Comparison of ENCODE assay signal across 9 cellular contexts in the genomic region with DNA sequence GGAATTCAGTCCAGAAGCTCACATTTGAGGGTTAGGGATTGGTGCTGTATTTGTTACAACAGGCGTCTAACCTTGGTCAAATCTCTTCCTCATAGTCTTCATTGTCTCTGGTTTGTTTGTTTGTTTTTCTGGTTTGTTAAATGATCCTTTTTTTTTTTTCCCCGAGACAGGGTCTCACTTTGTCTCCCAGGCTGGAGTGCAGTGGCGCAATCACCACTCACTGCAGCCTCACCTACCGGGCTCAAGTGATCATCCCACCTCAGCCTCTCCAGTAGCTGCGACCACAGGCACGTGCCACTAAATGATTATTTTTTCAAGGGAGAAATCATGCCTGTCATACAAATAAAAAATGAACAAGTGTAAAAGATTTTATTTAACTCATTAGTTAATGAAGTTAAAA. TPM values are rescaled to one million over a fixed set of nuclear protein-coding genes. Genes with fewer than 3 reads are reported as not detected.
A peak's percentile ranks its signal among the peaks of the same experiment; 100 is the strongest.
DNase-seq lines count a peak whose midpoint lies in the region; ATAC-seq and TF ChIP-seq lines count a peak whose summit lies in the region.
"Had no signal": no experiment of that assay in that cellular context is flagged by ENCODE, and none has a peak within 500 bp of the region (broad histone marks: within the 10 kb centered on the region; RNA-seq: fewer than 3 reads in every experiment).

No MANE protein-coding gene starts in this region.

- H3K27me3 Mint-ChIP-seq in activated naive CD8-positive, alpha-beta T cell: peaks cover 20% of the 10 kb centered on the region
- peaks cover 34% of the 10 kb centered on the region for H3K27me3 Mint-ChIP-seq in activated naive CD8-positive, alpha-beta T cell treated with anti-CD3 and anti-CD28 coated beads, Interleukin-2, amount 50 U/mL, for 24 hours
- H3K27me3 Mint-ChIP-seq in glutamatergic neuron (ENCODE audit: unreplicated experiment) (no peaks in the 10 kb centered on the region), type B pancreatic cell (peaks cover 8% of the 10 kb centered on the region)

- TF ChIP-seq CTCF in glutamatergic neuron (IDR thresholded peaks at IDR 0.05; ENCODE audit: partially characterized antibody, unreplicated experiment) (no peak), type B pancreatic cell (conservative IDR thresholded peaks at IDR 0.05) (no peak)

- no peak for DNase-seq in activated naive CD8-positive, alpha-beta T cell treated with anti-CD3 and anti-CD28 coated beads, Interleukin-2, amount 50 U/mL, for 24 hours
- DNase-seq in NCI-H1105 (lab: John Stamatoyannopoulos, UW): peak; percentile 8
- no peak for DNase-seq in glutamatergic neuron
- no peak for DNase-seq in type B pancreatic cell (ENCODE audit: extremely low spot score, unreplicated experiment)
- no peak for DNase-seq in iPS-NIHi11 (ENCODE audit: low spot score)
- no peak for DNase-seq in NAMALWA (ENCODE audit: low spot score)
- DNase-seq: activated CD8-positive, alpha-beta memory T cell treated with anti-CD3 and anti-CD28 coated beads, Interleukin-2, amount 50 U/mL, for 4 hours; NCI-H226 had no signal

- no peak for ATAC-seq in activated naive CD8-positive, alpha-beta T cell treated with anti-CD3 and anti-CD28 coated beads, Interleukin-2, amount 50 U/mL, for 24 hours

- no peak overlapping the region for H3K27ac Mint-ChIP-seq in activated naive CD8-positive, alpha-beta T cell
- no peak overlapping the region for H3K27ac Mint-ChIP-seq in activated naive CD8-positive, alpha-beta T cell treated with anti-CD3 and anti-CD28 coated beads, Interleukin-2, amount 50 U/mL, for 24 hours
- peak overlapping the region; percentile 75 for H3K27ac Mint-ChIP-seq in glutamatergic neuron (ENCODE audit: unreplicated experiment)
- H3K27ac Mint-ChIP-seq in type B pancreatic cell: peak overlapping the region; percentile 27

- peaks cover 5% of the 10 kb centered on the region for H3K4me1 Mint-ChIP-seq in activated naive CD8-positive, alpha-beta T cell (ENCODE audit: low read depth)
- peaks cover 5% of the 10 kb centered on the region for H3K4me1 Mint-ChIP-seq in activated naive CD8-positive, alpha-beta T cell treated with anti-CD3 and anti-CD28 coated beads, Interleukin-2, amount 50 U/mL, for 24 hours
- H3K4me1 Mint-ChIP-seq in glutamatergic neuron (ENCODE audit: low read depth, unreplicated experiment): peaks cover 16% of the 10 kb centered on the region
- H3K4me1 Mint-ChIP-seq in type B pancreatic cell (ENCODE audit: unreplicated experiment): peaks cover 16% of the 10 kb centered on the region

- H3K36me3 Mint-ChIP-seq in activated naive CD8-positive, alpha-beta T cell: no peaks in the 10 kb centered on the region
- H3K36me3 Mint-ChIP-seq in activated naive CD8-positive, alpha-beta T cell treated with anti-CD3 and anti-CD28 coated beads, Interleukin-2, amount 50 U/mL, for 24 hours (ENCODE audit: low read depth): no peaks in the 10 kb centered on the region
- H3K36me3 Mint-ChIP-seq in glutamatergic neuron (ENCODE audit: unreplicated experiment) (no peaks in the 10 kb centered on the region), type B pancreatic cell (no peaks in the 10 kb centered on the region)

- H3K9me3 Mint-ChIP-seq in activated naive CD8-positive, alpha-beta T cell (ENCODE audit: low read depth): no peaks in the 10 kb centered on the region
- no peaks in the 10 kb centered on the region for H3K9me3 Mint-ChIP-seq in activated naive CD8-positive, alpha-beta T cell treated with anti-CD3 and anti-CD28 coated beads, Interleukin-2, amount 50 U/mL, for 24 hours
- peaks cover 3% of the 10 kb centered on the region for H3K9me3 Mint-ChIP-seq in glutamatergic neuron (ENCODE audit: unreplicated experiment)
- H3K9me3 Mint-ChIP-seq in type B pancreatic cell: no peaks in the 10 kb centered on the region

- H3K4me3 Mint-ChIP-seq in activated naive CD8-positive, alpha-beta T cell: peak overlapping the region; percentile 68
- no peak overlapping the region for H3K4me3 Mint-ChIP-seq in activated naive CD8-positive, alpha-beta T cell treated with anti-CD3 and anti-CD28 coated beads, Interleukin-2, amount 50 U/mL, for 24 hours
- H3K4me3 Mint-ChIP-seq in glutamatergic neuron (ENCODE audit: unreplicated experiment) (peak overlapping the region; percentile 78), type B pancreatic cell (peak overlapping the region; percentile 75)

RNA-seq across cellular contexts. Expression of gene ADPGK, which starts 14.3 kb away (rescaled TPM):
- 33.5 TPM for total RNA-seq in glutamatergic neuron (ENCODE audit: unreplicated experiment)
- 46.9 and 52.6 TPM in 2 replicates for total RNA-seq in type B pancreatic cell (ENCODE audit: low replicate concordance)

Comparison
In these comparisons a context has a peak if more than half of its experiments do, and no peak if none do; other contexts are left out.
1. H3K27ac Mint-ChIP-seq: peak in glutamatergic neuron (single experiment) and type B pancreatic cell (single experiment); none in activated naive CD8-positive, alpha-beta T cell (single experiment) and activated naive CD8-positive, alpha-beta T cell treated with anti-CD3 and anti-CD28 coated beads, Interleukin-2, amount 50 U/mL, for 24 hours (single experiment).